ENCODE assay signal across 8 cellular contexts in the genomic region with DNA sequence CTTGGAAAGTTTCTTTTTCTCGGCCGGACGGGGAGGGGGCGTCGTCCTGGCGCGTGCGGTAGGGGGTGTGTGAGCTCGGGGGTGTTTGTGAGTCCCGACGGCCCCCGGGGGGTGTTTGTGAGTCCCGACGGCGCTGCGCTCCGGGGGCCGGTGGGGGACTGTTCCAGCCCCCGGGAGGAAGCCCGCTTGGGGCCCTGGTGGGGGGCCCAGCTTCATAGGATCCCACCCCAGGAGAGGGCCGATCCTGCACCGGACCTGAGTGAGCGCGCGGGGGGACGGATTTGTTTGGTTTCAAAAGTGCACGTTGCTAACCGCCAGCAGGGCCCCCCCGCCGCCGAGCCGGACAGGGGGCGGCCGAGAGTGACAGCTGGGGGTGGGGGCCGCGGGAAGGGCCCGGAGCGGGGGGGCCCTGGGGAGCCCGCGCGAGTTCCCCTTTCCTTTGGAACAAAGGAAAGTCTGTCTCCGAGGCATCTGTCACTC. TPM values are rescaled to one million over a fixed set of nuclear protein-coding genes. Genes with fewer than 3 reads are reported as not detected.
DNase-seq lines count a peak whose midpoint lies in the region; ATAC-seq and TF ChIP-seq lines count a peak whose summit lies in the region.

No MANE protein-coding gene starts in this region.

- peaks cover 21% of the 10 kb centered on the region for H4K20me1 ChIP-seq in DOHH2 (ENCODE audit: control insufficient read depth, insufficient read depth, low read depth, low read length)

- no peak for TF ChIP-seq EP300 in upper lobe of left lung (IDR thresholded peaks at IDR 0.05)

- peak in 1 of 4 donors; percentile 1 for TF ChIP-seq POLR2A in upper lobe of left lung (IDR thresholded peaks at IDR 0.05)

- TF ChIP-seq CTCF in DOHH2 (IDR thresholded peaks at IDR 0.05; ENCODE audit: low read depth, low read length, poor library complexity, severe bottlenecking) (peak; percentile 25), WI38 (IDR thresholded peaks at IDR 0.05; ENCODE audit: low read depth, low read length) (no peak), epithelial cell of esophagus (IDR thresholded peaks at IDR 0.05; ENCODE audit: insufficient read depth, low read depth, low read length, missing control alignments) (no peak), upper lobe of left lung (IDR thresholded peaks at IDR 0.05) (no peak)

- H3K4me3 ChIP-seq in DOHH2 (ENCODE audit: low read length) (peak overlapping the region; percentile 87), HUES6 (ENCODE audit: low read depth, low read length) (peak overlapping the region; percentile 74), WI38 (ENCODE audit: low read depth, low read length) (peak overlapping the region; percentile 78), epithelial cell of esophagus (ENCODE audit: low read length) (peak overlapping the region; percentile 63), upper lobe of left lung (peak overlapping the region; percentile 61 to 90 (median 80))

- H3K27me3 ChIP-seq in DOHH2 (ENCODE audit: control insufficient read depth, low read length) = no peaks in the 10 kb centered on the region
- H3K27me3 ChIP-seq in HUES6 (ENCODE audit: control insufficient read depth, insufficient read depth, low read length) = no peaks in the 10 kb centered on the region
- H3K27me3 ChIP-seq in upper lobe of left lung = no peaks in the 10 kb centered on the region

- peak in 1 of 2 donors; percentile 58 for ATAC-seq in upper lobe of left lung (ENCODE audit: low FRiP score in 2 of 2)

- H3K4me2 ChIP-seq in DOHH2 (ENCODE audit: low read length) = peak overlapping the region; percentile 93

- H3K36me3 ChIP-seq in DOHH2 (ENCODE audit: control insufficient read depth, low read length) = peaks cover 36% of the 10 kb centered on the region
- H3K36me3 ChIP-seq in HUES6 (ENCODE audit: control insufficient read depth, insufficient read depth, low read length) = peaks cover 12% of the 10 kb centered on the region
- peaks cover 0 to 3% (median under 1%) of the 10 kb centered on the region in 4 donors for H3K36me3 ChIP-seq in upper lobe of left lung

- DNase-seq in epithelial cell of esophagus (ENCODE audit: low read depth) = no peak
- peak; percentile 31 for DNase-seq in myocyte (ENCODE audit: low read depth)
- peak; percentile 51 to 91 for DNase-seq in upper lobe of left lung
- no peak for DNase-seq in NCI-H1694 (lab: John Stamatoyannopoulos, UW)
- DNase-seq in NCI-H1105 treated with DMSO at 0.1 percent for 48 hours (lab: John Stamatoyannopoulos, UW) = no peak

- peaks cover 16% of the 10 kb centered on the region for H3F3A ChIP-seq in DOHH2 (ENCODE audit: control insufficient read depth, insufficient read depth)

- H3K9ac ChIP-seq in HUES6 (ENCODE audit: low read length) = peak overlapping the region; percentile 79

- no peaks in the 10 kb centered on the region for H3K9me3 ChIP-seq in DOHH2 (ENCODE audit: control insufficient read depth, insufficient read depth, low read length)
- H3K9me3 ChIP-seq in HUES6 (ENCODE audit: control insufficient read depth, insufficient read depth, low read depth, low read length) = no peaks in the 10 kb centered on the region
- no peaks in the 10 kb centered on the region for H3K9me3 ChIP-seq in upper lobe of left lung

- H3K27ac ChIP-seq in DOHH2 (ENCODE audit: low read depth, low read length) = peak overlapping the region; percentile 77
- H3K27ac ChIP-seq in HUES6 (ENCODE audit: low read depth, low read length) = peak overlapping the region; percentile 87; the same call in 1 of the 2 replicates
- H3K27ac ChIP-seq in upper lobe of left lung = peak overlapping the region; percentile 88 to 93 (median 90)

- H3K9me2 ChIP-seq in DOHH2 (replicated peaks; ENCODE audit: control insufficient read depth, low read length) = no peaks in the 10 kb centered on the region

- peaks cover 27% of the 10 kb centered on the region for H3K4me1 ChIP-seq in DOHH2 (ENCODE audit: control insufficient read depth, low read length)
- H3K4me1 ChIP-seq in HUES6 (ENCODE audit: control insufficient read depth, insufficient read depth, low read length) = peaks cover 48% of the 10 kb centered on the region
- peaks cover 19 to 37% (median 23%) of the 10 kb centered on the region in 4 donors for H3K4me1 ChIP-seq in upper lobe of left lung

- H3K79me2 ChIP-seq in DOHH2 (ENCODE audit: control insufficient read depth, low read length) = peaks cover 60% of the 10 kb centered on the region

- no CpG with 5 or more reads among the region's 42 CpGs for WGBS in upper lobe of left lung, 2 donors

RNA-seq across cellular contexts. Expression of a gene that starts 0.4 kb away (rescaled TPM):
- 11.3 and 22.1 TPM in 2 replicates for total RNA-seq in myocyte
- polyA plus RNA-seq in myocyte (2012) = 12.1 TPM
- 10 to 100 TPM in 4 of 6 donors, 1 to 10 TPM in 2; 9.4 to 20.1 (median 11.9) TPM for total RNA-seq in upper lobe of left lung

RNA-seq across cellular contexts. Expression of a gene that starts 31.7 kb away (rescaled TPM):
- total RNA-seq in myocyte = 98.3 and 107 TPM in 2 replicates
- polyA plus RNA-seq in myocyte (2012) = 107 TPM
- total RNA-seq in upper lobe of left lung = 100 to 1,000 TPM in 2 of 6 donors, 10 to 100 TPM in 4; 57.6 to 124 (median 80.3) TPM

RNA-seq across cellular contexts. Expression of a gene that starts 32.5 kb away (rescaled TPM):
- 162 and 190 TPM in 2 replicates for total RNA-seq in myocyte
- 2,063 TPM for polyA plus RNA-seq in myocyte (2012)
- total RNA-seq in upper lobe of left lung = 100 to 1,000 TPM in 5 of 6 donors, 10 to 100 TPM in 1; 79.6 to 425 (median 169) TPM

Comparison
In these comparisons a context has a peak if more than half of its experiments do, and no peak if none do; other contexts are left out.
1. DNase-seq: peak in myocyte (single experiment) and upper lobe of left lung (2 of 2); none in epithelial cell of esophagus (single experiment), NCI-H1694 (single experiment) and NCI-H1105 treated with DMSO at 0.1 percent for 48 hours (single experiment).
2. Peak in every context shown above with its lines, with median percentiles within 50 percentile points of each other: H3K27ac ChIP-seq and H3K4me3 ChIP-seq.